In genomic region chrX:124145749-124146148, GRCh38 we compare ENCODE assay signal across 1 cellular context.
TF ChIP-seq lines count a peak whose summit lies in the region.

No MANE protein-coding gene starts in this region.

TF ChIP-seq in K562, 482 proteins besides CTCF, POLR2A, EP300 and RAD21 (continued from another document):
- no peak for TF ChIP-seq PKNOX1 (IDR thresholded peaks at IDR 0.05)
- 0 out of 2 replicates have a peak, but pooled peaks have one; percentile 19 for TF ChIP-seq CBX5 (IDR thresholded peaks at IDR 0.05; ENCODE audit: borderline replicate concordance, low read depth)
- TF ChIP-seq NR2C1 (IDR thresholded peaks at IDR 0.05) = no peak
- TF ChIP-seq NR2C1 (tag; IDR thresholded peaks at IDR 0.05) = no peak
